Comparison of ENCODE assay signal across 26 cellular contexts in genomic region chr5:151553695-151554094, GRCh38. TPM values are rescaled to one million over a fixed set of nuclear protein-coding genes. Genes with fewer than 3 reads are reported as not detected.
"Had no signal": no experiment of that assay in that cellular context is flagged by ENCODE, and none has a peak within 500 bp of the region (broad histone marks: within the 10 kb centered on the region; RNA-seq: fewer than 3 reads in every experiment).

No MANE protein-coding gene starts in this region.

- H3K36me3 ChIP-seq: colonic mucosa, esophagus muscularis mucosa, gastroesophageal sphincter, heart left ventricle, heart right ventricle had no signal

- H3K4me1 ChIP-seq: colonic mucosa, esophagus muscularis mucosa, esophagus squamous epithelium, foreskin keratinocyte, gastroesophageal sphincter, heart left ventricle had no signal

- H3K4me3 ChIP-seq: colonic mucosa, coronary artery, dorsolateral prefrontal cortex, esophagus muscularis mucosa, esophagus squamous epithelium, gastroesophageal sphincter, heart left ventricle, heart right ventricle had no signal

- H3K9me3 ChIP-seq: colonic mucosa, esophagus muscularis mucosa, esophagus squamous epithelium, gastroesophageal sphincter, heart left ventricle, heart right ventricle had no signal

- ATAC-seq: effector memory CD8-positive, alpha-beta T cell; esophagus mucosa; foreskin keratinocyte; gastroesophageal sphincter; heart left ventricle; heart right ventricle had no signal

- H3K27ac ChIP-seq: colonic mucosa, coronary artery, epithelial cell of prostate, esophagus muscularis mucosa, esophagus squamous epithelium, foreskin keratinocyte, gastroesophageal sphincter, heart left ventricle, heart right ventricle had no signal

- H3K27me3 ChIP-seq: colonic mucosa, dorsolateral prefrontal cortex, esophagus muscularis mucosa, esophagus squamous epithelium, foreskin keratinocyte, gastroesophageal sphincter, heart left ventricle, heart right ventricle had no signal

- DNase-seq: colonic mucosa; cortex of kidney; dermis blood vessel endothelial cell; effector CD4-positive, alpha-beta T cell; effector CD8-positive, alpha-beta T cell; effector memory CD4-positive, alpha-beta T cell; effector memory CD8-positive, alpha-beta T cell; endodermal cell; erythroblast; esophagus squamous epithelium; foreskin fibroblast; foreskin keratinocyte; foreskin melanocyte; glutamatergic neuron; head of caudate nucleus; heart left ventricle; heart right ventricle had no signal

RNA-seq across cellular contexts. Expression of gene FAT2, which starts 37.4 kb away (rescaled TPM):
- total RNA-seq: colonic mucosa, dermis microvascular lymphatic vessel endothelial cell, endothelial cell of umbilical vein, esophagus muscularis mucosa had no signal
- polyA plus RNA-seq: endothelial cell of umbilical vein, fibroblast of lung had no signal
